In genomic region chr9:37126214-37126788, GRCh38 we compare ENCODE assay signal across 18 cellular contexts.
"Had no signal": no experiment of that assay in that cellular context is flagged by ENCODE, and none has a peak within 500 bp of the region (broad histone marks: within the 10 kb centered on the region; RNA-seq: fewer than 3 reads in every experiment).

No MANE protein-coding gene starts in this region.

- H3K9ac ChIP-seq: parathyroid adenoma had no signal

- ATAC-seq: left lung; naive thymus-derived CD8-positive, alpha-beta T cell; T-helper 17 cell had no signal

- H3K9me3 Mint-ChIP-seq: activated CD4-positive, alpha-beta T cell treated with anti-CD3 and anti-CD28 coated beads, Interleukin-2, amount 10 ng/mL, durations not matched to agents 7 days and 5 days; memory B cell; naive thymus-derived CD8-positive, alpha-beta T cell had no signal

- H3K4me3 Mint-ChIP-seq: activated CD4-positive, alpha-beta T cell treated with anti-CD3 and anti-CD28 coated beads, Interleukin-2, amount 10 ng/mL, durations not matched to agents 7 days and 5 days; memory B cell; naive thymus-derived CD8-positive, alpha-beta T cell; T-helper 17 cell had no signal

- H3K4me1 ChIP-seq: colonic mucosa, parathyroid adenoma had no signal

- H3K27ac Mint-ChIP-seq: activated CD4-positive, alpha-beta T cell treated with anti-CD3 and anti-CD28 coated beads, Interleukin-2, amount 10 ng/mL, durations not matched to agents 7 days and 5 days; memory B cell; naive thymus-derived CD8-positive, alpha-beta T cell; T-helper 17 cell had no signal

- H3K27me3 ChIP-seq: colonic mucosa, esophagus squamous epithelium, left lung had no signal

- H2AFZ ChIP-seq: parathyroid adenoma had no signal

- H3K36me3 ChIP-seq: colonic mucosa had no signal

- H3K27me3 Mint-ChIP-seq: activated CD4-positive, alpha-beta T cell treated with anti-CD3 and anti-CD28 coated beads, Interleukin-2, amount 10 ng/mL, durations not matched to agents 7 days and 5 days; memory B cell; naive thymus-derived CD8-positive, alpha-beta T cell; T-helper 17 cell had no signal

- H3K9me3 ChIP-seq: colonic mucosa, esophagus squamous epithelium, left lung had no signal

- H3K4me3 ChIP-seq: colonic mucosa, esophagus squamous epithelium, left lung had no signal

- FAIRE-seq: endometrium, kidney had no signal

- DNase-seq: activated CD4-positive, alpha-beta T cell treated with anti-CD3 and anti-CD28 coated beads, Interleukin-2, amount 10 ng/mL, durations not matched to agents 7 days and 5 days; activated effector memory CD4-positive, alpha-beta T cell treated with Interleukin-2 at 50 U/mL for 16 hours; activated naive CD4-positive, alpha-beta T cell treated with anti-CD3 and anti-CD28 coated beads, Interleukin-2, amount 50 U/mL, for 16 hours; activated T-cell treated with anti-CD3 and anti-CD28 coated beads, Interleukin-2, amount 50 U/mL, for 1 hour; caudate nucleus; colonic mucosa; esophagus squamous epithelium; hypothalamus; kidney; left lung; naive thymus-derived CD8-positive, alpha-beta T cell; stimulated activated CD4-positive, alpha-beta T cell treated with anti-CD3 and anti-CD28 coated beads, Interleukin-12 subunit alpha, Interleukin-12 subunit beta, amount 100 ng/mL, for 4 hours; stimulated activated CD4-positive, alpha-beta T cell treated with anti-CD3 and anti-CD28 coated beads, Interleukin-2, amount 100 ng/mL, for 24 hours; T-helper 17 cell; WERI-Rb-1 had no signal

- H3K27ac ChIP-seq: colonic mucosa, esophagus squamous epithelium, left lung, parathyroid adenoma, WERI-Rb-1 had no signal
